25 cellular contexts compared by ENCODE assay signal in the genomic region with DNA sequence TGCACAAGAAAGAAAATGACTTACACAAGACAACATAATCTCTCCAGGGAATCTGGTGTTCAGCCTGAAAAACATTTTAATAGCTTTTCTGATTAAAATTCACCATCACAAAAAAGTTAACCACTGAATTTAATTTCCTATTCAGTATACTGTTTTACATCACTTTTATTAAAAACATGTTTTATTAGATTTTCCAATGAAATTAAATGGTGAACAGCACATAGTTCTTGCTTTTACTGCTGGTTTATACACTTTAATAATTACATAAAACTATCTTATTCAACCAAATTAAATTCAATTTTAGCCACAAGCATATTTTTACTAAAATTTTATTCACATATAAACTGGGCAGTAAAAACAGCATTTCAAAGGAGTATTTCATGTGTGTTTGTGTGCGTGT.
"Had no signal": no experiment of that assay in that cellular context is flagged by ENCODE, and none has a peak within 500 bp of the region (broad histone marks: within the 10 kb centered on the region; RNA-seq: fewer than 3 reads in every experiment).

No MANE protein-coding gene starts in this region.

- H3K4me3 ChIP-seq: coronary artery, dorsolateral prefrontal cortex, esophagus squamous epithelium, gastroesophageal sphincter, heart left ventricle, hepatocyte, left lung, lower lobe of right lung, mucosa of descending colon had no signal

- H3K27ac ChIP-seq: coronary artery, dorsolateral prefrontal cortex, epithelial cell of prostate, esophagus squamous epithelium, gastroesophageal sphincter, heart left ventricle, hepatocyte, left lung, lower lobe of right lung had no signal

- ATAC-seq: esophagus mucosa, gastroesophageal sphincter, heart left ventricle, left cardiac atrium, left lung, left ventricle myocardium superior, lower lobe of right lung, mucosa of descending colon had no signal

- DNase-seq: dermis blood vessel endothelial cell; dorsolateral prefrontal cortex; effector CD4-positive, alpha-beta T cell; effector memory CD4-positive, alpha-beta T cell; erythroblast; esophagus squamous epithelium; foreskin fibroblast; foreskin melanocyte; heart left ventricle; hypothalamus; immature natural killer cell; left cardiac atrium; left lung; left ventricle myocardium superior; lower lobe of right lung; mesenchymal stem cell; mucosa of descending colon; naive B cell had no signal

- FAIRE-seq: colon, keratinocyte had no signal

- H3K36me3 ChIP-seq: esophagus squamous epithelium, gastroesophageal sphincter, heart left ventricle, left lung, lower lobe of right lung had no signal

- H3K9me3 ChIP-seq: esophagus squamous epithelium, gastroesophageal sphincter, heart left ventricle, left lung, lower lobe of right lung, mucosa of descending colon had no signal
